Comparison of ENCODE assay signal across 1 cellular context in genomic region chr17:45992904-45993303, GRCh38.
TF ChIP-seq lines count a peak whose summit lies in the region.

No MANE protein-coding gene starts in this region.

TF ChIP-seq in GM23338, 12 proteins besides CTCF, POLR2A, EP300 and RAD21 (continued from another document):
- TF ChIP-seq, protein P1, sequence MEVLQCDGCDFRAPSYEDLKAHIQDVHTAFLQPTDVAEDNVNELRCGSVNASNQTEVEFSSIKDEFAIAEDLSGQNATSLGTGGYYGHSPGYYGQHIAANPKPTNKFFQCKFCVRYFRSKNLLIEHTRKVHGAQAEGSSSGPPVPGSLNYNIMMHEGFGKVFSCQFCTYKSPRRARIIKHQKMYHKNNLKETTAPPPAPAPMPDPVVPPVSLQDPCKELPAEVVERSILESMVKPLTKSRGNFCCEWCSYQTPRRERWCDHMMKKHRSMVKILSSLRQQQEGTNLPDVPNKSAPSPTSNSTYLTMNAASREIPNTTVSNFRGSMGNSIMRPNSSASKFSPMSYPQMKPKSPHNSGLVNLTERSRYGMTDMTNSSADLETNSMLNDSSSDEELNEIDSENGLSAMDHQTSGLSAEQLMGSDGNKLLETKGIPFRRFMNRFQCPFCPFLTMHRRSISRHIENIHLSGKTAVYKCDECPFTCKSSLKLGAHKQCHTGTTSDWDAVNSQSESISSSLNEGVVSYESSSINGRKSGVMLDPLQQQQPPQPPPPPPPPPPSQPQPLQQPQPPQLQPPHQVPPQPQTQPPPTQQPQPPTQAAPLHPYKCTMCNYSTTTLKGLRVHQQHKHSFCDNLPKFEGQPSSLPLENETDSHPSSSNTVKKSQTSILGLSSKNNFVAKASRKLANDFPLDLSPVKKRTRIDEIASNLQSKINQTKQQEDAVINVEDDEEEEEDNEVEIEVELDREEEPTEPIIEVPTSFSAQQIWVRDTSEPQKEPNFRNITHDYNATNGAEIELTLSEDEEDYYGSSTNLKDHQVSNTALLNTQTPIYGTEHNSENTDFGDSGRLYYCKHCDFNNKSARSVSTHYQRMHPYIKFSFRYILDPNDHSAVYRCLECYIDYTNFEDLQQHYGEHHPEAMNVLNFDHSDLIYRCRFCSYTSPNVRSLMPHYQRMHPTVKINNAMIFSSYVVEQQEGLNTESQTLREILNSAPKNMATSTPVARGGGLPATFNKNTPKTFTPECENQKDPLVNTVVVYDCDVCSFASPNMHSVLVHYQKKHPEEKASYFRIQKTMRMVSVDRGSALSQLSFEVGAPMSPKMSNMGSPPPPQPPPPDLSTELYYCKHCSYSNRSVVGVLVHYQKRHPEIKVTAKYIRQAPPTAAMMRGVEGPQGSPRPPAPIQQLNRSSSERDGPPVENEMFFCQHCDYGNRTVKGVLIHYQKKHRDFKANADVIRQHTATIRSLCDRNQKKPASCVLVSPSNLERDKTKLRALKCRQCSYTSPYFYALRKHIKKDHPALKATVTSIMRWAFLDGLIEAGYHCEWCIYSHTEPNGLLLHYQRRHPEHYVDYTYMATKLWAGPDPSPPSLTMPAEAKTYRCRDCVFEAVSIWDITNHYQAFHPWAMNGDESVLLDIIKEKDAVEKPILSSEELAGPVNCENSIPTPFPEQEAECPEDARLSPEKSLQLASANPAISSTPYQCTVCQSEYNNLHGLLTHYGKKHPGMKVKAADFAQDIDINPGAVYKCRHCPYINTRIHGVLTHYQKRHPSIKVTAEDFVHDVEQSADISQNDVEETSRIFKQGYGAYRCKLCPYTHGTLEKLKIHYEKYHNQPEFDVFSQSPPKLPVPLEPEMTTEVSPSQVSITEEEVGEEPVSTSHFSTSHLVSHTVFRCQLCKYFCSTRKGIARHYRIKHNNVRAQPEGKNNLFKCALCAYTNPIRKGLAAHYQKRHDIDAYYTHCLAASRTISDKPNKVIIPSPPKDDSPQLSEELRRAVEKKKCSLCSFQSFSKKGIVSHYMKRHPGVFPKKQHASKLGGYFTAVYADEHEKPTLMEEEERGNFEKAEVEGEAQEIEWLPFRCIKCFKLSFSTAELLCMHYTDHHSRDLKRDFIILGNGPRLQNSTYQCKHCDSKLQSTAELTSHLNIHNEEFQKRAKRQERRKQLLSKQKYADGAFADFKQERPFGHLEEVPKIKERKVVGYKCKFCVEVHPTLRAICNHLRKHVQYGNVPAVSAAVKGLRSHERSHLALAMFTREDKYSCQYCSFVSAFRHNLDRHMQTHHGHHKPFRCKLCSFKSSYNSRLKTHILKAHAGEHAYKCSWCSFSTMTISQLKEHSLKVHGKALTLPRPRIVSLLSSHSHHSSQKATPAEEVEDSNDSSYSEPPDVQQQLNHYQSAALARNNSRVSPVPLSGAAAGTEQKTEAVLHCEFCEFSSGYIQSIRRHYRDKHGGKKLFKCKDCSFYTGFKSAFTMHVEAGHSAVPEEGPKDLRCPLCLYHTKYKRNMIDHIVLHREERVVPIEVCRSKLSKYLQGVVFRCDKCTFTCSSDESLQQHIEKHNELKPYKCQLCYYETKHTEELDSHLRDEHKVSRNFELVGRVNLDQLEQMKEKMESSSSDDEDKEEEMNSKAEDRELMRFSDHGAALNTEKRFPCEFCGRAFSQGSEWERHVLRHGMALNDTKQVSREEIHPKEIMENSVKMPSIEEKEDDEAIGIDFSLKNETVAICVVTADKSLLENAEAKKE (CRISPR knock-in tag; IDR thresholded peaks at IDR 0.05), result no peak
- TF ChIP-seq ETS1 (IDR thresholded peaks at IDR 0.05) (no peak), POLR2AphosphoS5 (IDR thresholded peaks at IDR 0.05; ENCODE audit: low read depth) (no peak), ZNF114 (CRISPR knock-in tag; IDR thresholded peaks at IDR 0.05) (no peak), EZH2 (IDR thresholded peaks at IDR 0.05; ENCODE audit: low read depth, unreplicated experiment) (no peak), EZH2phosphoT487 (IDR thresholded peaks at IDR 0.05; ENCODE audit: unreplicated experiment) (no peak)
